In genomic region chr6:145372671-145373123, GRCh38 we compare ENCODE assay signal across 9 cellular contexts.
A peak's percentile ranks its signal among the peaks of the same experiment; 100 is the strongest.
DNase-seq lines count a peak whose midpoint lies in the region; ATAC-seq and TF ChIP-seq lines count a peak whose summit lies in the region.
"Had no signal": no experiment of that assay in that cellular context is flagged by ENCODE, and none has a peak within 500 bp of the region (broad histone marks: within the 10 kb centered on the region; RNA-seq: fewer than 3 reads in every experiment).

No MANE protein-coding gene starts in this region.

- intact Hi-C loops in gastrocnemius medialis (cut with DNase I; ENCODE audit: low total_unique reads), result no loop called here

- DNase-seq in GM04504 (ENCODE audit: low read depth), result peak; percentile 17
- peak; percentile 39 for DNase-seq in dermis blood vessel endothelial cell
- no peak for DNase-seq in gastrocnemius medialis
- DNase-seq in T-helper 9 cell, result no peak
- no peak for DNase-seq in NK-92 (lab: John Stamatoyannopoulos, UW; ENCODE audit: unreplicated experiment)
- no peak for DNase-seq in mesenteric fat pad (ENCODE audit: low spot score)

- H3K27me3 ChIP-seq in gastrocnemius medialis, result no peaks in the 10 kb centered on the region

- in situ Hi-C loops in gastrocnemius medialis (cut with MboI; ENCODE audit: low sequenced_read_pairs in 4 of 4), result no loop called here

- TF ChIP-seq CTCF in gastrocnemius medialis (IDR thresholded peaks at IDR 0.05 in 4 of 5, conservative IDR thresholded peaks at IDR 0.05 in 1 of 5), result no peak

- H3K4me3 ChIP-seq in gastrocnemius medialis, result peak overlapping the region; percentile 28 to 39 (median 31)
- H3K4me3 ChIP-seq: K562 had no signal

- H3K9me3 ChIP-seq in gastrocnemius medialis, result peaks cover 0 to 11% (median 0%) of the 10 kb centered on the region in 3 donors

- H3K36me3 ChIP-seq in gastrocnemius medialis, result no peaks in the 10 kb centered on the region

- peak overlapping the region in 3 of 4 donors; percentile 24 to 45 (median 39) for H3K27ac ChIP-seq in gastrocnemius medialis

- no peak for TF ChIP-seq POLR2A in gastrocnemius medialis (IDR thresholded peaks at IDR 0.05)

- H3K4me1 ChIP-seq in gastrocnemius medialis, result no peaks in the 10 kb centered on the region

- peak; percentile 97 for ATAC-seq in GM21423 (IDR thresholded peaks at IDR 0.05; ENCODE audit: unreplicated experiment)
- ATAC-seq in HG03565 (IDR thresholded peaks at IDR 0.05; ENCODE audit: unreplicated experiment), result peak; percentile 98
- ATAC-seq in gastrocnemius medialis, result peak; percentile 60 to 86
- ATAC-seq: K562 had no signal

Comparison
In these comparisons a context has a peak if more than half of its experiments do, and no peak if none do; other contexts are left out.
1. DNase-seq: peak in GM04504 (single experiment) and dermis blood vessel endothelial cell (single experiment); none in gastrocnemius medialis (0 of 2), T-helper 9 cell (single experiment), NK-92 (single experiment) and mesenteric fat pad (single experiment).
2. Peak in every context shown above with its lines, with median percentiles within 50 percentile points of each other: ATAC-seq.